In genomic region chr17:50841949-50842354, GRCh38 we compare ENCODE assay signal across 8 cellular contexts. TPM values are rescaled to one million over a fixed set of nuclear protein-coding genes. Genes with fewer than 3 reads are reported as not detected.
DNase-seq lines count a peak whose midpoint lies in the region; ATAC-seq and TF ChIP-seq lines count a peak whose summit lies in the region.

No MANE protein-coding gene starts in this region.

- H3K9me3 Mint-ChIP-seq in activated T-helper 2 cell treated with anti-CD3 and anti-CD28 coated beads, Interferon-gamma antibody, Interleukin-2, Interleukin-4, amounts not matched to agents 10 μg/mL and 5 μg/mL and 100 μg/mL, durations not matched to agents 14 hours and 24 hours and 36 hours: no peaks in the 10 kb centered on the region
- no peaks in the 10 kb centered on the region for H3K9me3 Mint-ChIP-seq in osteocyte (ENCODE audit: unreplicated experiment)

- H3K9ac ChIP-seq in PC-3 (ENCODE audit: low read length): no peak overlapping the region

- POLR2A ChIA-PET in PC-3 (lab: Charles Lee; ENCODE audit: unreplicated experiment): no interaction called here

- no peaks in the 10 kb centered on the region for H3K9me2 ChIP-seq in PC-3 (replicated peaks; ENCODE audit: low read length)

- peak; percentile 92 for ATAC-seq in PC-3
- no peak for ATAC-seq in HG03460 (IDR thresholded peaks at IDR 0.05; ENCODE audit: unreplicated experiment)
- ATAC-seq in GM19455 (IDR thresholded peaks at IDR 0.05; ENCODE audit: unreplicated experiment): no peak

- H3K27ac ChIP-seq in PC-3 (ENCODE audit: low read length): no peak overlapping the region

- H3K4me3 ChIP-seq in PC-3 (ENCODE audit: low read length): no peak overlapping the region
- no peak overlapping the region for H3K4me3 ChIP-seq in foreskin fibroblast (ENCODE audit: low read depth in 1 of 2, low read length in 2 of 2)

- no peak overlapping the region for H3K4me3 Mint-ChIP-seq in activated T-helper 2 cell treated with anti-CD3 and anti-CD28 coated beads, Interferon-gamma antibody, Interleukin-2, Interleukin-4, amounts not matched to agents 10 μg/mL and 5 μg/mL and 100 μg/mL, durations not matched to agents 14 hours and 24 hours and 36 hours (ENCODE audit: low read depth)
- H3K4me3 Mint-ChIP-seq in osteocyte (ENCODE audit: unreplicated experiment): no peak overlapping the region

- no peaks in the 10 kb centered on the region for H3K36me3 ChIP-seq in PC-3 (ENCODE audit: low read depth, low read length)

- in situ Hi-C loops in KBM-7 (cut with MboI; ENCODE audit: low pct_unique_long_range_greater_than_20kb, low sequenced_read_pairs): no loop called here

- no peaks in the 10 kb centered on the region for H3K79me2 ChIP-seq in PC-3 (ENCODE audit: low read length)

- H3K27me3 Mint-ChIP-seq in activated T-helper 2 cell treated with anti-CD3 and anti-CD28 coated beads, Interferon-gamma antibody, Interleukin-2, Interleukin-4, amounts not matched to agents 10 μg/mL and 5 μg/mL and 100 μg/mL, durations not matched to agents 14 hours and 24 hours and 36 hours (ENCODE audit: low read depth): peaks cover 2% of the 10 kb centered on the region
- H3K27me3 Mint-ChIP-seq in osteocyte (ENCODE audit: unreplicated experiment): no peaks in the 10 kb centered on the region

- H3K27me3 ChIP-seq in PC-3 (ENCODE audit: low read length): no peaks in the 10 kb centered on the region

- CTCF ChIA-PET in PC-3 (lab: Charles Lee): interaction anchor here (1.2 kb wide), 2 partner anchors 24 to 59 kb away, joined by 3 to 23 read pairs; no protein-coding TSS in a partner anchor

- no peaks in the 10 kb centered on the region for H3K9me3 ChIP-seq in PC-3 (ENCODE audit: low read length)

- H3K36me3 Mint-ChIP-seq in activated T-helper 2 cell treated with anti-CD3 and anti-CD28 coated beads, Interferon-gamma antibody, Interleukin-2, Interleukin-4, amounts not matched to agents 10 μg/mL and 5 μg/mL and 100 μg/mL, durations not matched to agents 14 hours and 24 hours and 36 hours (ENCODE audit: low read depth): no peaks in the 10 kb centered on the region
- no peaks in the 10 kb centered on the region for H3K36me3 Mint-ChIP-seq in osteocyte (ENCODE audit: unreplicated experiment)

- no peaks in the 10 kb centered on the region for H4K20me1 ChIP-seq in PC-3 (ENCODE audit: low read length)

- no peak overlapping the region for H3K4me2 ChIP-seq in PC-3 (ENCODE audit: low read length)

- H3K27ac Mint-ChIP-seq in activated T-helper 2 cell treated with anti-CD3 and anti-CD28 coated beads, Interferon-gamma antibody, Interleukin-2, Interleukin-4, amounts not matched to agents 10 μg/mL and 5 μg/mL and 100 μg/mL, durations not matched to agents 14 hours and 24 hours and 36 hours: no peak overlapping the region
- no peak overlapping the region for H3K27ac Mint-ChIP-seq in osteocyte (ENCODE audit: unreplicated experiment)

- peak; percentile 92 for TF ChIP-seq CTCF in PC-3 (conservative IDR thresholded peaks at IDR 0.05; ENCODE audit: low read depth, low read length)
- peak; percentile 88 for TF ChIP-seq CTCF in foreskin fibroblast (IDR thresholded peaks at IDR 0.05; ENCODE audit: low read depth, low read length)
- peak; percentile 87 for TF ChIP-seq CTCF in osteocyte (IDR thresholded peaks at IDR 0.05)

- H3K4me1 ChIP-seq in PC-3 (ENCODE audit: insufficient read depth, low read length): peaks cover 15% of the 10 kb centered on the region; the same call in 1 of the 2 replicates

- H2AFZ ChIP-seq in PC-3 (ENCODE audit: low read length): peak overlapping the region; percentile 71

- intact Hi-C loops in PC-3 (cut with micrococcal nuclease): loop anchor here (1.0 to 5.0 kb wide), 4 partner anchors 59 to 360 kb away; partner anchors contain the start of gene SPATA20
- intact Hi-C loops in activated T-helper 2 cell treated with anti-CD3 and anti-CD28 coated beads, Interferon-gamma antibody, Interleukin-2, Interleukin-4, amounts not matched to agents 10 μg/mL and 5 μg/mL and 100 μg/mL, durations not matched to agents 14 hours and 24 hours and 36 hours (cut with micrococcal nuclease): loop anchor here (1.0 to 2.0 kb wide), 2 partner anchors 59 to 295 kb away; partner anchors contain the start of gene SPATA20

- BruUV-seq in PC-3 (replicated peaks; lab: Mats Ljungman, UMichigan): no TSS peak

- no peaks in the 10 kb centered on the region for H3K4me1 Mint-ChIP-seq in activated T-helper 2 cell treated with anti-CD3 and anti-CD28 coated beads, Interferon-gamma antibody, Interleukin-2, Interleukin-4, amounts not matched to agents 10 μg/mL and 5 μg/mL and 100 μg/mL, durations not matched to agents 14 hours and 24 hours and 36 hours (ENCODE audit: low read depth)
- H3K4me1 Mint-ChIP-seq in osteocyte (ENCODE audit: unreplicated experiment): peaks cover 5% of the 10 kb centered on the region

- no peaks in the 10 kb centered on the region for H3F3A ChIP-seq in PC-3 (ENCODE audit: low read length, unreplicated experiment)

- DNase-seq in DMS53 (lab: John Stamatoyannopoulos, UW) (peak; percentile 86), KBM-7 (peak; percentile 89), PC-3 (peak; percentile 88), foreskin fibroblast (peak; percentile 45 to 84), osteocyte (ENCODE audit: extremely low spot score, unreplicated experiment) (no peak)
- peak; percentile 38 for DNase-seq in activated T-helper 2 cell treated with anti-CD3 and anti-CD28 coated beads, Interferon-gamma antibody, Interleukin-2, Interleukin-4, amounts not matched to agents 10 μg/mL and 5 μg/mL and 100 μg/mL, durations not matched to agents 14 hours and 24 hours and 36 hours (ENCODE audit: low spot score)

RNA-seq across cellular contexts. Expression of gene WFIKKN2, which starts 6.6 kb away (rescaled TPM):
- total RNA-seq in PC-3 (2014; rRNA removed) (not detected in 2 replicates), osteocyte (not detected in 2 replicates)
- total RNA-seq in activated T-helper 2 cell treated with anti-CD3 and anti-CD28 coated beads, Interferon-gamma antibody, Interleukin-2, Interleukin-4, amounts not matched to agents 10 μg/mL and 5 μg/mL and 100 μg/mL, durations not matched to agents 14 hours and 24 hours and 36 hours: not detected in 2 replicates

RNA-seq across cellular contexts. Expression of gene TOB1, which starts 24.2 kb away (rescaled TPM):
- total RNA-seq in PC-3 (2014; rRNA removed) (28.7 and 39.3 TPM in 2 replicates), osteocyte (34.2 and 40.1 TPM in 2 replicates)
- total RNA-seq in activated T-helper 2 cell treated with anti-CD3 and anti-CD28 coated beads, Interferon-gamma antibody, Interleukin-2, Interleukin-4, amounts not matched to agents 10 μg/mL and 5 μg/mL and 100 μg/mL, durations not matched to agents 14 hours and 24 hours and 36 hours: 28.5 and 28.9 TPM in 2 replicates
